9 cellular contexts compared by ENCODE assay signal in the genomic region with DNA sequence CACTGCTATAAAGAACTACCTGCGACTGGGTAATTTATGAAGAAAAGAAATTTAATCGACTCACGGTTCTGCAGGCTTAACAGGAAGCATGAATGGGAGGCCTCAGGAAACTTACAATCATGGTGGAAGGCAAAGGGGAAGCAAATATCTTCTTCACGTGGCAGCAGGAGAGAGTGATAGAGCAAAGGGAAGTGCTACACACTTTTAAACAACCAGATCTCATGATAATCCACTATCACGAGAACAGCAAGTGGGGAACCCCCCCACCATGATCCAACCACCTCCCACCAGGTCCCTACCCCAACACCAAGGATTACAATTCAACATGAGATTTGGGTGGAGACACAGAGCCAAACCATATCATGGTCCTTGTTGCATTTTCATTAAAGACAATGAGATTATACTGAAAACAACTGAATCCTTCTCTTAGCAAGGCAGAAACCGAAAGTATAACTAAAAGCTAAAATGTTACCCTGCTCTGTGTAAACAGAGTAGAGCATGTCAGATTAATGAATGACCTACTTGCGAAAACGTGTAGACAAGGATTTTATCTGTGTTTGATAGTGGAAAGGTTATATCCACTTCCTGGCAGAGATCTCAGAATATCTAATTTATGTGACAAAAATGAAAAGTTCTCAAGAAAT.
DNase-seq lines count a peak whose midpoint lies in the region; ATAC-seq and TF ChIP-seq lines count a peak whose summit lies in the region.
"Had no signal": no experiment of that assay in that cellular context is flagged by ENCODE, and none has a peak within 500 bp of the region (broad histone marks: within the 10 kb centered on the region; RNA-seq: fewer than 3 reads in every experiment).

No MANE protein-coding gene starts in this region.

- no peaks in the 10 kb centered on the region for H3K79me2 ChIP-seq in PC-3 (ENCODE audit: low read length)

- peaks cover 4% of the 10 kb centered on the region for H3K27me3 Mint-ChIP-seq in activated T-helper 17 cell treated with anti-CD3 and anti-CD28 coated beads, Interleukin-2, amount 50 U/mL, for 72 hours
- no peaks in the 10 kb centered on the region for H3K27me3 Mint-ChIP-seq in nephron (ENCODE audit: low read depth)

- no peaks in the 10 kb centered on the region for H3K4me1 ChIP-seq in PC-3 (ENCODE audit: insufficient read depth, low read length)

- H3K9ac ChIP-seq in PC-3 (ENCODE audit: low read length) = no peak overlapping the region

- H3K36me3 ChIP-seq in PC-3 (ENCODE audit: low read depth, low read length) = no peaks in the 10 kb centered on the region
- H3K36me3 ChIP-seq: suprapubic skin had no signal

- DNase-seq in activated gamma-delta T cell (lab: John Stamatoyannopoulos, UW) (no peak), PC-3 (no peak), NCI-H1048 (lab: John Stamatoyannopoulos, UW) (no peak)

- H3K4me3 Mint-ChIP-seq in activated T-helper 17 cell treated with anti-CD3 and anti-CD28 coated beads, Interleukin-2, amount 50 U/mL, for 72 hours = peak overlapping the region; percentile 45
- H3K4me3 Mint-ChIP-seq in nephron = no peak overlapping the region

- intact Hi-C loops in PC-3 (cut with micrococcal nuclease) = no loop called here

- peak overlapping the region; percentile 7 for H3K27ac Mint-ChIP-seq in activated T-helper 17 cell treated with anti-CD3 and anti-CD28 coated beads, Interleukin-2, amount 50 U/mL, for 72 hours
- H3K27ac Mint-ChIP-seq in nephron = peak overlapping the region; percentile 51 to 72 (median 70)

- no peaks in the 10 kb centered on the region for H3K9me2 ChIP-seq in PC-3 (replicated peaks; ENCODE audit: low read length)

- H3K36me3 Mint-ChIP-seq in activated T-helper 17 cell treated with anti-CD3 and anti-CD28 coated beads, Interleukin-2, amount 50 U/mL, for 72 hours (ENCODE audit: low read depth) = no peaks in the 10 kb centered on the region
- H3K36me3 Mint-ChIP-seq in nephron (ENCODE audit: low read depth) = no peaks in the 10 kb centered on the region

- H2AFZ ChIP-seq in PC-3 (ENCODE audit: low read length) = no peak overlapping the region

- peaks cover 4% of the 10 kb centered on the region for H3K4me1 Mint-ChIP-seq in activated T-helper 17 cell treated with anti-CD3 and anti-CD28 coated beads, Interleukin-2, amount 50 U/mL, for 72 hours
- peaks cover 19% of the 10 kb centered on the region for H3K4me1 Mint-ChIP-seq in nephron

- no peak overlapping the region for H3K4me3 ChIP-seq in PC-3 (ENCODE audit: low read length)
- H3K4me3 ChIP-seq: suprapubic skin had no signal

- H3K27me3 ChIP-seq in PC-3 (ENCODE audit: low read length) = no peaks in the 10 kb centered on the region
- H3K27me3 ChIP-seq: suprapubic skin had no signal

- BruUV-seq in PC-3 (replicated peaks; lab: Mats Ljungman, UMichigan) = no TSS peak

- TF ChIP-seq CTCF in nephron (IDR thresholded peaks at IDR 0.05; ENCODE audit: unreplicated experiment in 3 of 3) = no peak
- TF ChIP-seq CTCF in PC-3 (conservative IDR thresholded peaks at IDR 0.05; ENCODE audit: low read depth, low read length) = no peak

- no peaks in the 10 kb centered on the region for H3K9me3 Mint-ChIP-seq in activated T-helper 17 cell treated with anti-CD3 and anti-CD28 coated beads, Interleukin-2, amount 50 U/mL, for 72 hours
- H3K9me3 Mint-ChIP-seq in nephron = no peaks in the 10 kb centered on the region

- CTCF ChIA-PET in PC-3 (lab: Charles Lee) = no interaction called here

- no peak overlapping the region for H3K27ac ChIP-seq in PC-3 (ENCODE audit: low read length)
- H3K27ac ChIP-seq: suprapubic skin had no signal

- H4K20me1 ChIP-seq in PC-3 (ENCODE audit: low read length) = no peaks in the 10 kb centered on the region

- no peak overlapping the region for H3K4me2 ChIP-seq in PC-3 (ENCODE audit: low read length)

- ATAC-seq in GM18867 (IDR thresholded peaks at IDR 0.05; ENCODE audit: unreplicated experiment) (peak; percentile 82), HG02759 (IDR thresholded peaks at IDR 0.05; ENCODE audit: unreplicated experiment) (peak; percentile 88), PC-3 (no peak), HG02763 (IDR thresholded peaks at IDR 0.05; ENCODE audit: unreplicated experiment) (no peak)
- peak; percentile 59 for ATAC-seq in activated T-helper 17 cell treated with anti-CD3 and anti-CD28 coated beads, Interleukin-2, amount 50 U/mL, for 72 hours (replicated peaks)

- POLR2A ChIA-PET in PC-3 (lab: Charles Lee; ENCODE audit: unreplicated experiment) = no interaction called here

- no peaks in the 10 kb centered on the region for H3F3A ChIP-seq in PC-3 (ENCODE audit: low read length, unreplicated experiment)

- H3K9me3 ChIP-seq in PC-3 (ENCODE audit: low read length) = no peaks in the 10 kb centered on the region
- H3K9me3 ChIP-seq: suprapubic skin had no signal

Comparison
In these comparisons a context has a peak if more than half of its experiments do, and no peak if none do; other contexts are left out.
1. ATAC-seq: peak in GM18867 (single experiment), HG02759 (single experiment) and activated T-helper 17 cell treated with anti-CD3 and anti-CD28 coated beads, Interleukin-2, amount 50 U/mL, for 72 hours (single experiment); none in PC-3 (single experiment) and HG02763 (single experiment).